In the genomic region with DNA sequence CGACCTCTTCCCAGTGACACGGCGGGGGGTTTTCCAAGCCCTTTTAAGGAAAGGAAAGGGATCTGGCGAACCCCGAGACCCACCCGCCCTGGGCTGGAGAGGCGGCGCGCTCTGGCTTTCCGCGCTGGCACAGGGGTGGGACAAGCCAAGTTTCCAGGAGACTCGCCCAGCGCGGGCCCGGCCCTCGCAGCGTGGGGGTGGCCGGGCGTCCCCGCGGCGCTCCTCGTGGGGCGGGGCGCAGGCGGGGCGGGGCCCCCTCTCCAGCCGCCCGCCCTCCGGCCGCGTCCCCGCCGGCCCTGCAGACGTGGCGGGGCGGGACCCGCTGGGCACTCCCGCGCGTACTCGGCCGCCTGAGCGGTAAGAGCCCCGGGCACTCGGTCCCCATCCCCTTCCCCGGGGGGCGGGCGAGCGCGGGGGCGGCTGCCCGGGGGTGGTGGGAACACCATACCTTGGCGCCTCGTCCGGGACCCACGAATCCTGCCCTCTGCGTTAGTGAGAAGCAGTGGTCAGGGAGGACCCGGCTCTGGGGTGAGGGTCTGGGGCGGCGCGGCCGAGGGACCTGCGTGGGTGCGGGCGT, we compare ENCODE assay signal across 8 cellular contexts. TPM values are rescaled to one million over a fixed set of nuclear protein-coding genes. Genes with fewer than 3 reads are reported as not detected.
A peak's percentile ranks its signal among the peaks of the same experiment; 100 is the strongest.
DNase-seq lines count a peak whose midpoint lies in the region; ATAC-seq and TF ChIP-seq lines count a peak whose summit lies in the region.

A gene (plus strand): TSS at position 329 of the 577 bp plus-strand sequence. CDS start 10,273 bp downstream, outside the sequence.

- H3K4me1 Mint-ChIP-seq in CD4-positive, alpha-beta T cell (ENCODE audit: low read depth), result peaks cover 23% of the 10 kb centered on the region

- peak; percentile 31 for TF ChIP-seq POLR2A in ovary (IDR thresholded peaks at IDR 0.05)

- no peak for TF ChIP-seq EP300 in ovary (IDR thresholded peaks at IDR 0.05)

- H3F3A ChIP-seq in PC-3 (ENCODE audit: low read length, unreplicated experiment), result peaks cover 5% of the 10 kb centered on the region

- H3K9me3 ChIP-seq in CD4-positive, alpha-beta T cell (ENCODE audit: control insufficient read depth, low read length), result no peaks in the 10 kb centered on the region
- H3K9me3 ChIP-seq in PC-3 (ENCODE audit: low read length), result no peaks in the 10 kb centered on the region
- H3K9me3 ChIP-seq in ovary, result no peaks in the 10 kb centered on the region

- H4K20me1 ChIP-seq in PC-3 (ENCODE audit: low read length), result no peaks in the 10 kb centered on the region

- DNase-seq in CD4-positive, alpha-beta T cell, result no peak
- DNase-seq in PC-3 (peak; percentile 77), anterior cingulate cortex (lab: John Stamatoyannopoulos, UW) (peak in 48 of 58 donors; percentile 12 to 84 (median 52)), left cardiac atrium (peak; percentile 89), ovary (peak; percentile 80 to 91 (median 85)), NCI-H2171 treated with DMSO at 0.1 percent for 48 hours (lab: John Stamatoyannopoulos, UW) (no peak)

- CTCF ChIA-PET in CD4-positive, alpha-beta T cell (lab: Charles Lee), result no interaction called here
- CTCF ChIA-PET in PC-3 (lab: Charles Lee), result no interaction called here

- no peak within 1 kb of the TSS for H3K27ac Mint-ChIP-seq in CD4-positive, alpha-beta T cell

- ATAC-seq in CD4-positive, alpha-beta T cell (ENCODE audit: poor library complexity), result peak; percentile 37
- peak; percentile 90 for ATAC-seq in GM18909 (IDR thresholded peaks at IDR 0.05; ENCODE audit: poor library complexity, unreplicated experiment)
- peak; percentile 92 for ATAC-seq in HG03108 (IDR thresholded peaks at IDR 0.05; ENCODE audit: unreplicated experiment)
- peak; percentile 84 for ATAC-seq in PC-3
- ATAC-seq in left cardiac atrium, result peak; percentile 98 to 99

- H3K4me3 Mint-ChIP-seq in CD4-positive, alpha-beta T cell, result peak within 1 kb of the TSS; percentile 84

- H3K4me1 ChIP-seq in PC-3 (ENCODE audit: insufficient read depth, low read length), result peaks cover 34% of the 10 kb centered on the region
- peaks cover 6% of the 10 kb centered on the region for H3K4me1 ChIP-seq in ovary (ENCODE audit: insufficient read depth)

- peak within 1 kb of the TSS; percentile 94 for H3K9ac ChIP-seq in PC-3 (ENCODE audit: low read length)

- no peaks in the 10 kb centered on the region for H3K36me3 ChIP-seq in PC-3 (ENCODE audit: low read depth, low read length)
- H3K36me3 ChIP-seq in ovary, result no peaks in the 10 kb centered on the region

- no peak within 1 kb of the TSS for H3K27ac ChIP-seq in CD4-positive, alpha-beta T cell (ENCODE audit: low read depth, low read length)
- peak within 1 kb of the TSS; percentile 59 for H3K27ac ChIP-seq in PC-3 (ENCODE audit: low read length)
- peak within 1 kb of the TSS; percentile 87 to 95 for H3K27ac ChIP-seq in ovary

- BruUV-seq in PC-3 (replicated peaks; lab: Mats Ljungman, UMichigan), result no TSS peak

- POLR2A ChIA-PET in CD4-positive, alpha-beta T cell (lab: Charles Lee), result no interaction called here
- POLR2A ChIA-PET in PC-3 (lab: Charles Lee; ENCODE audit: unreplicated experiment), result interaction anchor here (0.5 to 0.6 kb wide), 2 partner anchors 10 to 849 kb away, joined by 3 to 4 read pairs; no protein-coding TSS in a partner anchor

- H3K9me3 Mint-ChIP-seq in CD4-positive, alpha-beta T cell, result no peaks in the 10 kb centered on the region

- intact Hi-C loops in CD4-positive, alpha-beta T cell (cut with DNase I, micrococcal nuclease), result no loop called here
- intact Hi-C loops in PC-3 (cut with micrococcal nuclease), result no loop called here
- intact Hi-C loops in left cardiac atrium (cut with DNase I), result no loop called here
- intact Hi-C loops in ovary (cut with DNase I), result loop anchor here in 1 of 4 donors (10.0 kb wide), 1 partner anchor 803 kb away; no protein-coding TSS in a partner anchor

- H3K27me3 Mint-ChIP-seq in CD4-positive, alpha-beta T cell, result peaks cover 39% of the 10 kb centered on the region

- peak within 1 kb of the TSS; percentile 94 for H2AFZ ChIP-seq in PC-3 (ENCODE audit: low read length)

- H3K9me2 ChIP-seq in PC-3 (replicated peaks; ENCODE audit: low read length), result no peaks in the 10 kb centered on the region

- H3K4me2 ChIP-seq in PC-3 (ENCODE audit: low read length), result peak within 1 kb of the TSS; percentile 97

- peaks cover 5% of the 10 kb centered on the region for H3K27me3 ChIP-seq in CD4-positive, alpha-beta T cell (ENCODE audit: control insufficient read depth, insufficient read depth, low read length)
- no peaks in the 10 kb centered on the region for H3K27me3 ChIP-seq in PC-3 (ENCODE audit: low read length)
- H3K27me3 ChIP-seq in ovary, result no peaks in the 10 kb centered on the region

- H3K36me3 Mint-ChIP-seq in CD4-positive, alpha-beta T cell (ENCODE audit: low read depth), result no peaks in the 10 kb centered on the region

- 0 to 2% (median 0%) methylated on average over 32 to 66 of the region's 66 CpGs for WGBS in ovary, 3 donors

- H3K4me3 ChIP-seq in PC-3 (ENCODE audit: low read length), result peak within 1 kb of the TSS; percentile 87
- peak within 1 kb of the TSS; percentile 91 for H3K4me3 ChIP-seq in ovary

- peaks cover 15% of the 10 kb centered on the region for H3K79me2 ChIP-seq in PC-3 (ENCODE audit: low read length)

- no peak for TF ChIP-seq CTCF in CD4-positive, alpha-beta T cell (IDR thresholded peaks at IDR 0.05)
- no peak for TF ChIP-seq CTCF in PC-3 (conservative IDR thresholded peaks at IDR 0.05; ENCODE audit: low read depth, low read length)
- no peak for TF ChIP-seq CTCF in ovary (IDR thresholded peaks at IDR 0.05)

RNA-seq across cellular contexts. Expression of the gene that starts here (rescaled TPM):
- total RNA-seq in CD4-positive, alpha-beta T cell, result not detected
- total RNA-seq in PC-3 (2014; rRNA removed) (21.5 and 25.0 TPM in 2 replicates), left cardiac atrium (10 to 100 TPM; 38.3 to 49.2 TPM), ovary (10 to 100 TPM; 70.3 to 99.7 (median 79.3) TPM)
- 10 to 100 TPM; 32.8 to 93.8 TPM for polyA plus RNA-seq in ovary

Comparison
In these comparisons a context has a peak if more than half of its experiments do, and no peak if none do; other contexts are left out.
1. RNA of the gene that starts here (total RNA-seq): 70.3 to 99.7 TPM in ovary, 38.3 to 49.2 TPM in left cardiac atrium and 21.5 to 25.0 TPM in PC-3; not detected in CD4-positive, alpha-beta T cell; every median in the first group is over 10 times any median in the second.
2. Peak in ATAC-seq in CD4-positive, alpha-beta T cell; RNA of the gene not detected or under 1 TPM.
3. ATAC-seq: peak in every context shown above with its lines; median percentile 98 in left cardiac atrium; 92 in HG03108; 90 in GM18909; 84 in PC-3; 37 in CD4-positive, alpha-beta T cell.
4. DNase-seq: peak in PC-3 (single experiment), anterior cingulate cortex (48 of 58), left cardiac atrium (single experiment) and ovary (5 of 5); none in CD4-positive, alpha-beta T cell (0 of 10) and NCI-H2171 treated with DMSO at 0.1 percent for 48 hours (single experiment).